Comparison of ENCODE assay signal across 1 cellular context in the genomic region with DNA sequence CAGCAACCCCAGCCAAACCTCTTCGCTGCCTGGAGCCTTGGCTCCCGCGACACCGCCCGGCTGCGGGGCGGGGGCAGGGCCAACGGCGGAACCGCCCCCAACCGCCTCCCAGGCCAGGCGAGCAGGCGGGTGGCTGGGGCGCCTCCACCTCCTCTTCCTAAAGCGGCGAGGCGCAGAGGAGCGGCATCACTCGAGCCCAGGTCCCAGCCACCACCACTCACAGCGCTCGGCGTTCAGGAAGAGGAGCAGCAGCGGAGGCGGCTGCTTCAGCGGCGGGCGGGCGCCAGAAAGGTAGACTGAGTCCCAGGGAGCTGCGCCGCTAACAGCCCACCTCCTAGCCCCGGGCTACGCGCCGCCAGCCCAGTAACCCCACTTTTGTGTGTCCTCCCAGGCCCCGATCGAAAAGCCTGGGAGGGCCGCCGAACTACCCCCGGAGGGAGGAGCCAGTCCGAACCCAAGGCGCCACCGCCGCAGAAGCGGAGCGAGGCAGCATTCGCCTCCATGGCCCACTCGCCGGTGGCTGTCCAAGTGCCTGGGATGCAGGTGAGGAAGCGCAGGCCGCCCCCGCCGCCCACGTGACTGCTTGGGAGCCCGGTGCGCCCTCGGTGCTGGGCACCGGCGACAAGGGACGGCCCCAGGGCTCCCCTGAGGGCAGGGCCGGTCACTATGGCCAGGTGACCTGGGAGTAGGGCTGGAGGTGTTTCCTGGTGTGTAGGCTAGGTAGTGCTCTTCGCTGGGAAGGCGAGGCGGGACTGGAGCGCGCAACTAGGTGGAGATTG.
TF ChIP-seq lines count a peak whose summit lies in the region.

A gene (plus strand): TSS at position 186 of the 779 bp plus-strand sequence. CDS start 316 bp downstream, at position 502.

TF ChIP-seq in A549, 52 proteins besides CTCF, POLR2A, EP300 and RAD21 (continued from another document):
- TF ChIP-seq, protein P1, sequence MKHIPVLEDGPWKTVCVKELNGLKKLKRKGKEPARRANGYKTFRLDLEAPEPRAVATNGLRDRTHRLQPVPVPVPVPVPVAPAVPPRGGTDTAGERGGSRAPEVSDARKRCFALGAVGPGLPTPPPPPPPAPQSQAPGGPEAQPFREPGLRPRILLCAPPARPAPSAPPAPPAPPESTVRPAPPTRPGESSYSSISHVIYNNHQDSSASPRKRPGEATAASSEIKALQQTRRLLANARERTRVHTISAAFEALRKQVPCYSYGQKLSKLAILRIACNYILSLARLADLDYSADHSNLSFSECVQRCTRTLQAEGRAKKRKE (CRISPR knock-in tag; IDR thresholded peaks at IDR 0.05; ENCODE audit: low read depth), result no peak
